ENCODE assay signal across 1 cellular context in the genomic region with DNA sequence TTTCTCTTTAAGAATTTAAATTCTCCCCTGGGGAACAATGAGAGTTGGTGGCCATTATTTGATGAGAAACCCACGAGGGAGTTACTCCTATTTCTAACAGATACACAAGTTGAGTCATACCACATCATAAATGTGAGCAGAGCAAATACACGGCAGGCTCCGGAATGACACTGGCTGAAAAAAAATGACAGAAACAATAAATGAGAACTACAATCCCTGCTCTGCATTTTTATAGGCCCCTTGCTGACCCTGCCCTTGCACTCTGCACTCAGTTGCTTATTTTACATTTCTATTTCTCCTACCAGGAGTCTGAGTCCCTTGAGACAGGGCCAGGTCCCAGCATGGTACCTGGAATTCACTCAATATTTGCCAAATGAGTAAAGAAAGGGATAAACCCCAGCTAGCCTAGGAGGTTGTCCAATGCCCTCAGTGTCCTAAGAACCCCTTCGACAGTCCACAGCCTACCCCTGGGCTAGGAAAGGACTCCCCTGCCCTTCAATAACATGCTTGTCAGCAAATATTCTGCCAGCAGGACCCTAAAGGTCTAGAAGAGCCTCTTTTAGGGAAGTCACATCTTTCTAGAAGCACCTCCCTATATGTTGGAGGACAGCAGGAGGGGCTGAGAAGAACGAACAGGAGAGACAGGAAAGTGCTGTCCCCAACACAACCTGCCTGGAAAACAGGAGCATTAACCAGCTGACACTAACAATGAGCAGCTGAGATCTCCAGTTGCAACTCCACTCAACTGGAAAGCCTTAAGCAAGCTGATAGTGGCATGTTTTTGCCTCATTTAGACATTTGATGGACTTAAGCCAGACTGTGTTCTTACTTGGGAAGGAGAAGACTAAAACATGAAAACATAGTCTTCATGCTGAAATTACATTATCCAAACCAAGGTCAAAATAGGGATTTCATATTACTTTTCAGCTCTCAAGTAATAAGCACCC.
A peak's percentile ranks its signal among the peaks of the same experiment; 100 is the strongest.
TF ChIP-seq lines count a peak whose summit lies in the region.

No MANE protein-coding gene starts in this region.

TF ChIP-seq in A549, 52 proteins besides CTCF, POLR2A, EP300 and RAD21:
- no peak for TF ChIP-seq HES2 (IDR thresholded peaks at IDR 0.05)
- no peak for TF ChIP-seq REST (IDR thresholded peaks at IDR 0.05)
- TF ChIP-seq MAFK (IDR thresholded peaks at IDR 0.05; ENCODE audit: partially characterized antibody): peak; percentile 56
- TF ChIP-seq ZNF302 (CRISPR knock-in tag; IDR thresholded peaks at IDR 0.05): no peak
- TF ChIP-seq HEYL (CRISPR knock-in tag; IDR thresholded peaks at IDR 0.05): no peak
- no peak for TF ChIP-seq HMGXB4 (CRISPR knock-in tag; IDR thresholded peaks at IDR 0.05; ENCODE audit: borderline replicate concordance)
